ENCODE assay signal across 19 cellular contexts in the genomic region with DNA sequence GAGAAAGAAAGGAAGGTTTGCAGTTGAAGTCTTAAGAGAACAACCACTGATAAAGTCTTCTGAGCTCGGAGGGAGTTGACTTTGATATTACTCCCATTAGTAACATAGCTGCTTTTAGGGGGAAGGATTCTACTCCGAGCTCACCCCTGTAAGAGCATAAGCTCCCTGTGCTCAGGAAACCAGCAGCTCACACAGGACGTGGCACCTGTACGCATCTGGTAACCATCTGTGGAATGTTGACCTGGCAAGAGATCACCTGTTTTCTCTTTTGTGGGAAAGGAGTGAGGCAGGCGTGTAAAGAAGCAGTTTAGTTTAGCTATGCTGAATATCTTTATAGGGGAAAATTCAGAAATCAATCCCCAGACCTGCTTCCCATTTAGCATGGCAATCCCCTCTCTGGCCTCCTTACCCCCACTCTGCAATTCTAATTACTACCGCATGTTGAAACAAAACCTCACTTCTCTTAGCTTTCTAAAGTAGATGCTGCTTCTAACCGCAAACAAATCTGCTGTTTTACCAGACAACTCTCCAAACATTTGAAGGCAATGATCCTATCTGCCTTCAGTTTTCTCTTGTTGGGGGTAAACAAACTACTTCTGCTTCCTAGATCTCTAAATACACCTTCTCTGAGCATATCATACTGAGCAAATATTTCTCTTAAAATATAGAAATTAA.
A peak's percentile ranks its signal among the peaks of the same experiment; 100 is the strongest.
DNase-seq lines count a peak whose midpoint lies in the region; ATAC-seq, FAIRE-seq and TF ChIP-seq lines count a peak whose summit lies in the region.
"Had no signal": no experiment of that assay in that cellular context is flagged by ENCODE, and none has a peak within 500 bp of the region (broad histone marks: within the 10 kb centered on the region; RNA-seq: fewer than 3 reads in every experiment).

No MANE protein-coding gene starts in this region.

- TF ChIP-seq POLR2A in K562 (conservative IDR thresholded peaks at IDR 0.05) = no peak

- H3K4me1 ChIP-seq in HEK293 (ENCODE audit: control insufficient read depth, insufficient read depth, low read length) (no peaks in the 10 kb centered on the region), K562 (replicated peaks in 1 of 2; ENCODE audit: control insufficient read depth in 2 of 2, insufficient read depth in 2 of 2, low read length in 2 of 2) (no peaks in the 10 kb centered on the region)

- TF ChIP-seq CTCF in HEK293 (tag by site-specific recombination; IDR thresholded peaks at IDR 0.05) (no peak), K562 (IDR thresholded peaks at IDR 0.05 in 2 of 3, conservative IDR thresholded peaks at IDR 0.05 in 1 of 3; ENCODE audit: insufficient read depth in 2 of 3, low read depth in 1 of 3, low read length in 3 of 3) (no peak)

- no peaks in the 10 kb centered on the region for H3K9me1 ChIP-seq in K562 (ENCODE audit: control insufficient read depth, insufficient read depth, low read length)

- H3K27ac ChIP-seq in HEK293 (ENCODE audit: extremely low read depth, low read depth, low read length) (no peak overlapping the region), K562 (ENCODE audit: extremely low read depth, low read depth, low read length) (no peak overlapping the region)
- H3K27ac ChIP-seq: KMS-11, SK-N-MC had no signal

- ATAC-seq in K562 = no peak
- no peak for ATAC-seq in HG03095 (IDR thresholded peaks at IDR 0.05; ENCODE audit: unreplicated experiment)
- ATAC-seq in GM19455 (IDR thresholded peaks at IDR 0.05; ENCODE audit: unreplicated experiment) = no peak
- ATAC-seq: HCT116, HepG2 had no signal

- H3K4me3 ChIP-seq in HEK293 (ENCODE audit: low read depth, low read length) = no peak overlapping the region
- no peak overlapping the region for H3K4me3 ChIP-seq in K562
- H3K4me3 ChIP-seq: SK-N-MC had no signal

- in situ Hi-C loops in K562 (cut with MboI) = no loop called here

- no peak for TF ChIP-seq EP300 in K562 (IDR thresholded peaks at IDR 0.05; ENCODE audit: low read length)

- CTCF ChIA-PET in HEK293 (lab: Yijun Ruan, JAX) (interaction anchor here (1.3 to 2.0 kb wide), 3 partner anchors 26 to 834 kb away, joined by 3 to 10 read pairs (median 5); no protein-coding TSS in a partner anchor), K562 (lab: Yijun Ruan, JAX; ENCODE audit: low intra/inter-chr PET ratio) (no interaction called here)

- POLR2A ChIA-PET in HEK293 (lab: Yijun Ruan, JAX) (no interaction called here), K562 (lab: Yijun Ruan, JAX) (no interaction called here)

- peak; percentile 25 for DNase-seq in NCI-H69 (lab: John Stamatoyannopoulos, UW)
- DNase-seq in K562 (ENCODE audit: extremely low read depth in 1 of 4, low spot score in 3 of 4) = no peak
- DNase-seq in central memory CD4-positive, alpha-beta T cell = no peak
- DNase-seq in NCI-H1092 treated with DMSO at 0.1 percent for 48 hours (lab: John Stamatoyannopoulos, UW) = no peak
- DNase-seq: DND-41, NCI-H1048, NCI-H1436 treated with DMSO at 0.1 percent for 48 hours, NCI-H2081 treated with DMSO at 0.1 percent for 48 hours, NCI-H226, NCI-H524 treated with DMSO at 0.1 percent for 48 hours, SHP77 had no signal

- H3K27me3 ChIP-seq in K562 (ENCODE audit: control insufficient read depth in 2 of 2, insufficient read depth in 2 of 2, low read length in 2 of 2) = no peaks in the 10 kb centered on the region

- H3K36me3 ChIP-seq in HEK293 (ENCODE audit: control insufficient read depth in 2 of 2, insufficient read depth in 1 of 2, low read length in 2 of 2) = no peaks in the 10 kb centered on the region
- no peaks in the 10 kb centered on the region for H3K36me3 ChIP-seq in K562 (ENCODE audit: control insufficient read depth, insufficient read depth, low read length)

- TF ChIP-seq RAD21 in K562 (CRISPR knock-in tag; conservative IDR thresholded peaks at IDR 0.05 in 1 of 2, IDR thresholded peaks at IDR 0.05 in 1 of 2) = no peak

- H4K20me1 ChIP-seq in K562 (replicated peaks; ENCODE audit: control insufficient read depth, insufficient read depth, low read length) = no peaks in the 10 kb centered on the region

- no peak overlapping the region for H3K4me2 ChIP-seq in K562 (ENCODE audit: insufficient read depth, low read length)
- H3K4me2 ChIP-seq: KMS-11 had no signal

- H2AFZ ChIP-seq in K562 (ENCODE audit: low read depth, low read length) = peak overlapping the region; percentile 3; the same call in 1 of the 2 replicates

- FAIRE-seq in K562 (lab: Jason Lieb, UNC) = no peak
- FAIRE-seq: G401.6, HepG2 had no signal

- no peak overlapping the region for H3K9ac ChIP-seq in K562 (ENCODE audit: insufficient read depth in 1 of 2, low read depth in 2 of 2, low read length in 2 of 2)
- H3K9ac ChIP-seq: KMS-11 had no signal

- WGBS in K562 (ENCODE audit: insufficient coverage, low coverage, missing lambda C conversion rate) = 8% methylated on average over 7 of the region's 7 CpGs

- intact Hi-C loops in K562 (cut with micrococcal nuclease) = no loop called here

- H3K9me3 ChIP-seq in HEK293 (ENCODE audit: control insufficient read depth, insufficient read depth, low read depth, low read length) (no peaks in the 10 kb centered on the region), K562 (replicated peaks; ENCODE audit: control insufficient read depth, insufficient read depth, low read depth, low read length) (no peaks in the 10 kb centered on the region)

- BruUV-seq in K562 (replicated peaks; lab: Mats Ljungman, UMichigan) = no TSS peak

- H3K79me2 ChIP-seq in K562 (ENCODE audit: control insufficient read depth, insufficient read depth, low read length) = no peaks in the 10 kb centered on the region

TF ChIP-seq in HEK293, 187 proteins besides CTCF, POLR2A, EP300 and RAD21 (continues in another document):
- TF ChIP-seq ZNF473 (tag by site-specific recombination; IDR thresholded peaks at IDR 0.05) = no peak
- TF ChIP-seq HOXA7 (CRISPR knock-in tag; IDR thresholded peaks at IDR 0.05; ENCODE audit: borderline replicate concordance) = no peak
- no peak for TF ChIP-seq KLF17 (tag by site-specific recombination; IDR thresholded peaks at IDR 0.05)
- no peak for TF ChIP-seq GLIS1 (tag by site-specific recombination; IDR thresholded peaks at IDR 0.05)
- TF ChIP-seq, protein P1, sequence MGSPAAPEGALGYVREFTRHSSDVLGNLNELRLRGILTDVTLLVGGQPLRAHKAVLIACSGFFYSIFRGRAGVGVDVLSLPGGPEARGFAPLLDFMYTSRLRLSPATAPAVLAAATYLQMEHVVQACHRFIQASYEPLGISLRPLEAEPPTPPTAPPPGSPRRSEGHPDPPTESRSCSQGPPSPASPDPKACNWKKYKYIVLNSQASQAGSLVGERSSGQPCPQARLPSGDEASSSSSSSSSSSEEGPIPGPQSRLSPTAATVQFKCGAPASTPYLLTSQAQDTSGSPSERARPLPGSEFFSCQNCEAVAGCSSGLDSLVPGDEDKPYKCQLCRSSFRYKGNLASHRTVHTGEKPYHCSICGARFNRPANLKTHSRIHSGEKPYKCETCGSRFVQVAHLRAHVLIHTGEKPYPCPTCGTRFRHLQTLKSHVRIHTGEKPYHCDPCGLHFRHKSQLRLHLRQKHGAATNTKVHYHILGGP (tag by site-specific recombination; IDR thresholded peaks at IDR 0.05) = no peak
- TF ChIP-seq SCRT2 (tag by site-specific recombination; IDR thresholded peaks at IDR 0.05) = peak; percentile 40; the same call in 1 of the 2 replicates

TF ChIP-seq in K562, 482 proteins besides CTCF, POLR2A, EP300 and RAD21:
- TF ChIP-seq KAT8 (IDR thresholded peaks at IDR 0.05; ENCODE audit: low read depth) = no peak
- no peak for TF ChIP-seq CBX8 (IDR thresholded peaks at IDR 0.05; ENCODE audit: borderline replicate concordance, extremely low read depth, low read depth, low read length, poor library complexity, severe bottlenecking)
